Comparison of ENCODE assay signal across 8 cellular contexts in genomic region chr14:75088566-75089373, GRCh38. TPM values are rescaled to one million over a fixed set of nuclear protein-coding genes. Genes with fewer than 3 reads are reported as not detected.
DNase-seq lines count a peak whose midpoint lies in the region; ATAC-seq, FAIRE-seq and TF ChIP-seq lines count a peak whose summit lies in the region.

No MANE protein-coding gene starts in this region.

- peak; percentile 84 for TF ChIP-seq CTCF in activated CD8-positive, alpha-beta T cell treated with anti-CD3 and anti-CD28 coated beads for 36 hours (IDR thresholded peaks at IDR 0.05)
- TF ChIP-seq CTCF in gastroesophageal sphincter (IDR thresholded peaks at IDR 0.05) (peak; percentile 68 to 81 (median 74)), pancreas (IDR thresholded peaks at IDR 0.05) (peak; percentile 36 to 70 (median 58))

- POLR2A ChIA-PET in activated CD8-positive, alpha-beta T cell treated with anti-CD3 and anti-CD28 coated beads for 36 hours (lab: Charles Lee): no interaction called here

- peak; percentile 22 to 67 (median 54) for DNase-seq in CD4-positive, CD25-positive, alpha-beta regulatory T cell
- DNase-seq in H7 (peak; percentile 66), NCI-H526 treated with DMSO at 0.1 percent for 48 hours (lab: John Stamatoyannopoulos, UW) (peak; percentile 3), pancreas (peak in 3 of 6 donors; percentile 32 to 63 (median 37)), mesenteric fat pad (ENCODE audit: low spot score) (no peak)
- DNase-seq in activated CD8-positive, alpha-beta T cell treated with anti-CD3 and anti-CD28 coated beads for 36 hours: peak; percentile 59

- peak; percentile 52 to 58 for ATAC-seq in CD4-positive, CD25-positive, alpha-beta regulatory T cell (ENCODE audit: low read depth in 2 of 2)
- peak; percentile 51 for ATAC-seq in activated CD8-positive, alpha-beta T cell treated with anti-CD3 and anti-CD28 coated beads for 36 hours
- ATAC-seq in gastroesophageal sphincter (peak; percentile 50), pancreas (peak; percentile 59 to 91 (median 90)), GM21737 (IDR thresholded peaks at IDR 0.05; ENCODE audit: unreplicated experiment) (no peak)

- H3K4me3 ChIP-seq in CD4-positive, CD25-positive, alpha-beta regulatory T cell (ENCODE audit: low read depth, low read length): no peak overlapping the region
- H3K4me3 ChIP-seq in H7 (ENCODE audit: insufficient read depth, low read depth, low read length): no peak overlapping the region
- H3K4me3 ChIP-seq in gastroesophageal sphincter: no peak overlapping the region
- H3K4me3 ChIP-seq in pancreas: no peak overlapping the region

- CTCF ChIA-PET in activated CD8-positive, alpha-beta T cell treated with anti-CD3 and anti-CD28 coated beads for 36 hours (lab: Charles Lee): interaction anchor here (0.6 to 5.3 kb wide), 68 partner anchors 8 to 254 kb away, joined by 3 to 74 read pairs (median 4); partner anchors contain the start of genes ACYP1, MLH3, NEK9 and RPS6KL1

- H3K36me3 Mint-ChIP-seq in CD4-positive, CD25-positive, alpha-beta regulatory T cell: peaks cover 29% of the 10 kb centered on the region
- H3K36me3 Mint-ChIP-seq in activated CD8-positive, alpha-beta T cell treated with anti-CD3 and anti-CD28 coated beads for 36 hours (ENCODE audit: low read depth): peaks cover 25% of the 10 kb centered on the region

- H3K9me3 Mint-ChIP-seq in CD4-positive, CD25-positive, alpha-beta regulatory T cell: no peaks in the 10 kb centered on the region
- no peaks in the 10 kb centered on the region for H3K9me3 Mint-ChIP-seq in activated CD8-positive, alpha-beta T cell treated with anti-CD3 and anti-CD28 coated beads for 36 hours

- H3K27ac ChIP-seq in CD4-positive, CD25-positive, alpha-beta regulatory T cell (ENCODE audit: insufficient read depth, low read length, poor library complexity, severe bottlenecking): no peak overlapping the region
- no peak overlapping the region for H3K27ac ChIP-seq in gastroesophageal sphincter
- H3K27ac ChIP-seq in pancreas: no peak overlapping the region

- FAIRE-seq in pancreas (lab: Jason Lieb, UNC): no peak

- H3K27me3 Mint-ChIP-seq in CD4-positive, CD25-positive, alpha-beta regulatory T cell: no peaks in the 10 kb centered on the region
- no peaks in the 10 kb centered on the region for H3K27me3 Mint-ChIP-seq in activated CD8-positive, alpha-beta T cell treated with anti-CD3 and anti-CD28 coated beads for 36 hours

- peaks cover 75% of the 10 kb centered on the region for H3K36me3 ChIP-seq in CD4-positive, CD25-positive, alpha-beta regulatory T cell (ENCODE audit: control insufficient read depth, insufficient read depth, low read length)
- H3K36me3 ChIP-seq in H7 (replicated peaks; ENCODE audit: control insufficient read depth, insufficient read depth, low read length) (peaks cover 19% of the 10 kb centered on the region), gastroesophageal sphincter (peaks cover 3 to 100% of the 10 kb centered on the region in 2 donors), pancreas (peaks cover 0 to 48% (median 15%) of the 10 kb centered on the region in 3 donors)

- no peak for TF ChIP-seq EP300 in gastroesophageal sphincter (IDR thresholded peaks at IDR 0.05)

- TF ChIP-seq POLR2A in gastroesophageal sphincter (IDR thresholded peaks at IDR 0.05): no peak

- intact Hi-C loops in activated CD8-positive, alpha-beta T cell treated with anti-CD3 and anti-CD28 coated beads for 36 hours (cut with micrococcal nuclease): loop anchor here (2.0 to 10.0 kb wide), 2 partner anchors 140 to 224 kb away; no protein-coding TSS in a partner anchor
- intact Hi-C loops in pancreas (cut with DNase I): loop anchor here in 2 of 3 donors (5.0 to 10.0 kb wide), 3 partner anchors 54 to 174 kb away; no protein-coding TSS in a partner anchor

- no peak overlapping the region for H3K4me3 Mint-ChIP-seq in CD4-positive, CD25-positive, alpha-beta regulatory T cell
- no peak overlapping the region for H3K4me3 Mint-ChIP-seq in activated CD8-positive, alpha-beta T cell treated with anti-CD3 and anti-CD28 coated beads for 36 hours

- H3K27ac Mint-ChIP-seq in CD4-positive, CD25-positive, alpha-beta regulatory T cell: no peak overlapping the region
- no peak overlapping the region for H3K27ac Mint-ChIP-seq in activated CD8-positive, alpha-beta T cell treated with anti-CD3 and anti-CD28 coated beads for 36 hours

- H3K9me3 ChIP-seq in CD4-positive, CD25-positive, alpha-beta regulatory T cell (ENCODE audit: control insufficient read depth in 2 of 2, low read length in 2 of 2): no peaks in the 10 kb centered on the region
- H3K9me3 ChIP-seq in gastroesophageal sphincter (no peaks in the 10 kb centered on the region), pancreas (no peaks in the 10 kb centered on the region)

- no peaks in the 10 kb centered on the region for H3K4me1 Mint-ChIP-seq in CD4-positive, CD25-positive, alpha-beta regulatory T cell
- H3K4me1 Mint-ChIP-seq in activated CD8-positive, alpha-beta T cell treated with anti-CD3 and anti-CD28 coated beads for 36 hours (ENCODE audit: low read depth): peaks cover under 1% of the 10 kb centered on the region

- H3K27me3 ChIP-seq in CD4-positive, CD25-positive, alpha-beta regulatory T cell (ENCODE audit: control insufficient read depth, insufficient read depth, low read length): no peaks in the 10 kb centered on the region
- H3K27me3 ChIP-seq in H7 (ENCODE audit: control insufficient read depth, insufficient read depth, low read length) (no peaks in the 10 kb centered on the region), gastroesophageal sphincter (no peaks in the 10 kb centered on the region), pancreas (no peaks in the 10 kb centered on the region)

- no peaks in the 10 kb centered on the region for H3K4me1 ChIP-seq in CD4-positive, CD25-positive, alpha-beta regulatory T cell (ENCODE audit: control insufficient read depth, insufficient read depth, low read length, poor library complexity, severe bottlenecking)
- H3K4me1 ChIP-seq in gastroesophageal sphincter: no peaks in the 10 kb centered on the region
- no peaks in the 10 kb centered on the region for H3K4me1 ChIP-seq in pancreas

- WGBS in gastroesophageal sphincter (ENCODE audit: low coverage in 1 of 2), 2 donors: 62 to 73% methylated on average over 5 to 6 of the region's 7 CpGs
- WGBS in pancreas, 2 donors: 63 to 68% methylated on average over 7 of the region's 7 CpGs

RNA-seq across cellular contexts. Expression of gene ZC2HC1C, which starts 19.3 kb away (rescaled TPM):
- 0.99 TPM for total RNA-seq in CD4-positive, CD25-positive, alpha-beta regulatory T cell
- under 1 TPM in 3 of 4 donors, not detected in 1; 0.49 to 0.95 (median 0.81) TPM for polyA plus RNA-seq in CD4-positive, CD25-positive, alpha-beta regulatory T cell
- total RNA-seq in H7 (2014; rRNA removed; shearing (Covaris generic)): 1.3 and 2.7 TPM in 2 replicates
- under 1 TPM; 0.41 to 0.45 TPM for total RNA-seq in activated CD8-positive, alpha-beta T cell treated with anti-CD3 and anti-CD28 coated beads for 36 hours
- total RNA-seq in gastroesophageal sphincter: 1 to 10 TPM; 4.4 to 8.0 (median 5.1) TPM
- total RNA-seq in pancreas: 1 to 10 TPM; 2.6 to 7.0 (median 3.6) TPM
- polyA plus RNA-seq in pancreas: 10 to 100 TPM; 11.9 to 12.1 TPM
- 3.1 TPM for total RNA-seq in mesenteric fat pad

RNA-seq across cellular contexts. Expression of gene ACYP1, which starts 24.9 kb away (rescaled TPM):
- 21.9 TPM for total RNA-seq in CD4-positive, CD25-positive, alpha-beta regulatory T cell
- polyA plus RNA-seq in CD4-positive, CD25-positive, alpha-beta regulatory T cell: 10 to 100 TPM; 17.0 to 27.5 (median 20.0) TPM
- 26.6 and 30.0 TPM in 2 replicates for total RNA-seq in H7 (2014; rRNA removed; shearing (Covaris generic))
- 10 to 100 TPM; 33.9 to 38.6 TPM for total RNA-seq in activated CD8-positive, alpha-beta T cell treated with anti-CD3 and anti-CD28 coated beads for 36 hours
- total RNA-seq in gastroesophageal sphincter (10 to 100 TPM; 13.8 to 20.8 (median 17.1) TPM), pancreas (1 to 10 TPM; 2.9 to 9.1 (median 5.0) TPM), mesenteric fat pad (9.1 TPM)
- polyA plus RNA-seq in pancreas: 10 to 100 TPM; 11.7 to 17.4 TPM

RNA-seq across cellular contexts. Expression of gene MLH3, which starts 37.5 kb away (rescaled TPM):
- 18.9 TPM for total RNA-seq in CD4-positive, CD25-positive, alpha-beta regulatory T cell
- 10 to 100 TPM in 2 of 4 donors, 1 to 10 TPM in 2; 7.2 to 14.8 (median 10.9) TPM for polyA plus RNA-seq in CD4-positive, CD25-positive, alpha-beta regulatory T cell
- total RNA-seq in H7 (2014; rRNA removed; shearing (Covaris generic)): 13.2 and 21.1 TPM in 2 replicates
- 10 to 100 TPM; 26.8 to 29.0 TPM for total RNA-seq in activated CD8-positive, alpha-beta T cell treated with anti-CD3 and anti-CD28 coated beads for 36 hours
- 10 to 100 TPM; 29.0 to 76.1 (median 32.2) TPM for total RNA-seq in gastroesophageal sphincter
- 10 to 100 TPM in 5 of 6 donors, 1 to 10 TPM in 1; 9.4 to 23.5 (median 12.0) TPM for total RNA-seq in pancreas
- 10 to 100 TPM; 14.7 to 20.8 TPM for polyA plus RNA-seq in pancreas
- 27.9 TPM for total RNA-seq in mesenteric fat pad

RNA-seq across cellular contexts. Expression of gene NEK9, which starts 38.1 kb away (rescaled TPM):
- total RNA-seq in CD4-positive, CD25-positive, alpha-beta regulatory T cell: 58.4 TPM
- polyA plus RNA-seq in CD4-positive, CD25-positive, alpha-beta regulatory T cell: 10 to 100 TPM; 10.8 to 14.4 (median 12.6) TPM
- total RNA-seq in H7 (2014; rRNA removed; shearing (Covaris generic)): 23.0 and 38.4 TPM in 2 replicates
- 10 to 100 TPM; 54.9 to 59.5 TPM for total RNA-seq in activated CD8-positive, alpha-beta T cell treated with anti-CD3 and anti-CD28 coated beads for 36 hours
- total RNA-seq in gastroesophageal sphincter (10 to 100 TPM; 34.2 to 95.4 (median 85.9) TPM), pancreas (10 to 100 TPM; 23.2 to 54.8 (median 27.2) TPM), mesenteric fat pad (105 TPM)
- 10 to 100 TPM; 22.7 to 30.3 TPM for polyA plus RNA-seq in pancreas
